ENCODE assay signal across 9 cellular contexts in the genomic region with DNA sequence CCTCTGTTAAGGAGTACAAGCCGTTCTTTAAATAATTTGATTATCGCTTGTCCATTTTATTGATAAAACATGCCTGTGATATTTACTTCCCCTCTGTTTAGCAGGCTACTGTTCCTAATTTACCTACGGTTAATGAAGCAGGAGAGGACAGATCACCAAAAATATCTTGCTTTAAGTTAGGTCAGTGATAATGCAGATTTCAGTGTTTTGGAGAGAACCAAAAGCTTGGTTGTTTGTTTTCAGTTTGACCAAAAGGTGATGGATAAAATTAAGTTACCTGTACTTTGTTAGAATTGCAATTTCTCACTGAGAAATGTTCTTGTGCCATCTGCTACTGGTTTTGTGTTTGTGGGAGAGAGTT. TPM values are rescaled to one million over a fixed set of nuclear protein-coding genes. Genes with fewer than 3 reads are reported as not detected.
A peak's percentile ranks its signal among the peaks of the same experiment; 100 is the strongest.
DNase-seq lines count a peak whose midpoint lies in the region; ATAC-seq, FAIRE-seq and TF ChIP-seq lines count a peak whose summit lies in the region.
"Had no signal": no experiment of that assay in that cellular context is flagged by ENCODE, and none has a peak within 500 bp of the region (broad histone marks: within the 10 kb centered on the region; RNA-seq: fewer than 3 reads in every experiment).

No MANE protein-coding gene starts in this region.

- H3K23ac ChIP-seq in mesenchymal stem cell (ENCODE audit: low read length in 2 of 2) = no peak overlapping the region

- peak overlapping the region; percentile 81 for H3K4me3 ChIP-seq in HAP-1
- H3K4me3 ChIP-seq in K562 = peak overlapping the region; percentile 75
- H3K4me3 ChIP-seq in mesenchymal stem cell (ENCODE audit: insufficient read depth in 1 of 2, low read depth in 1 of 2, low read length in 2 of 2) = peak overlapping the region in 1 of 2 experiments; percentile 94

- DNase-seq in HAP-1 (ENCODE audit: low spot score in 2 of 2) = no peak
- no peak for DNase-seq in K562 (ENCODE audit: extremely low read depth in 1 of 4, low spot score in 3 of 4)
- DNase-seq in mesenchymal stem cell = no peak
- no peak for DNase-seq in NCI-H2107 treated with DMSO at 0.1 percent for 48 hours (lab: John Stamatoyannopoulos, UW; ENCODE audit: unreplicated experiment)
- DNase-seq in GOT3 (lab: John Stamatoyannopoulos, UW) = no peak
- DNase-seq in GM12892 (ENCODE audit: insufficient read length) = no peak

- TSS peak; percentile 61 for BruUV-seq in K562 (replicated peaks; lab: Mats Ljungman, UMichigan)

- no peak overlapping the region for H2AK5ac ChIP-seq in mesenchymal stem cell (ENCODE audit: low read length, severe bottlenecking)

- H4K91ac ChIP-seq in mesenchymal stem cell (ENCODE audit: low read length) = no peak overlapping the region

- H3K4me1 ChIP-seq in HAP-1 = peaks cover 22% of the 10 kb centered on the region
- H3K4me1 ChIP-seq in K562 (replicated peaks in 1 of 2; ENCODE audit: control insufficient read depth in 2 of 2, insufficient read depth in 2 of 2, low read length in 2 of 2) = peaks cover 12 to 25% of the 10 kb centered on the region in 2 experiments; a peak in 3 of 5 replicates
- H3K4me1 ChIP-seq in mesenchymal stem cell (ENCODE audit: control insufficient read depth, insufficient read depth, low read depth, low read length) = peaks cover 8% of the 10 kb centered on the region

- 1% methylated on average over 3 of the region's 3 CpGs for WGBS in K562 (ENCODE audit: insufficient coverage, low coverage, missing lambda C conversion rate)
- WGBS in mesenchymal stem cell = 46% methylated on average over 2 of the region's 3 CpGs

- no peak for TF ChIP-seq EP300 in K562 (IDR thresholded peaks at IDR 0.05; ENCODE audit: low read length)

- no peak for ATAC-seq in K562
- ATAC-seq in HG03342 (IDR thresholded peaks at IDR 0.05; ENCODE audit: unreplicated experiment) = no peak

- H2AFZ ChIP-seq in K562 (ENCODE audit: low read depth, low read length) = peak overlapping the region; percentile 85
- no peak overlapping the region for H2AFZ ChIP-seq in mesenchymal stem cell (ENCODE audit: low read depth, low read length)

- peak overlapping the region; percentile 99 for H3K4me2 ChIP-seq in K562 (ENCODE audit: insufficient read depth, low read length)
- H3K4me2 ChIP-seq in mesenchymal stem cell (ENCODE audit: low read length, poor library complexity, severe bottlenecking) = peak overlapping the region; percentile 79

- peak overlapping the region in 1 of 2 experiments; percentile 96; a peak in 3 of 4 replicates for H3K9ac ChIP-seq in K562 (ENCODE audit: insufficient read depth in 1 of 2, low read depth in 2 of 2, low read length in 2 of 2)
- peak overlapping the region; percentile 96 for H3K9ac ChIP-seq in mesenchymal stem cell (ENCODE audit: low read length)

- H3K27me3 ChIP-seq in HAP-1 (ENCODE audit: low read depth) = no peaks in the 10 kb centered on the region
- H3K27me3 ChIP-seq in K562 (ENCODE audit: control insufficient read depth in 2 of 2, insufficient read depth in 2 of 2, low read length in 2 of 2) = no peaks in the 10 kb centered on the region
- no peaks in the 10 kb centered on the region for H3K27me3 ChIP-seq in mesenchymal stem cell (ENCODE audit: control insufficient read depth in 1 of 2, insufficient read depth in 1 of 2, low read length in 2 of 2)

- no peak overlapping the region for H3K4ac ChIP-seq in mesenchymal stem cell (ENCODE audit: low read depth in 1 of 2, low read length in 2 of 2)

- peak overlapping the region in 1 of 2 experiments; percentile 57 for H3K14ac ChIP-seq in mesenchymal stem cell (ENCODE audit: low read length in 2 of 2)

- intact Hi-C loops in K562 (cut with micrococcal nuclease) = loop anchor here (5.0 kb wide), 1 partner anchor 54 kb away; no protein-coding TSS in a partner anchor

- TF ChIP-seq CTCF in 22Rv1 (IDR thresholded peaks at IDR 0.05) = no peak
- no peak for TF ChIP-seq CTCF in K562 (IDR thresholded peaks at IDR 0.05 in 2 of 3, conservative IDR thresholded peaks at IDR 0.05 in 1 of 3; ENCODE audit: insufficient read depth in 2 of 3, low read depth in 1 of 3, low read length in 3 of 3)

- no peak overlapping the region for H2BK15ac ChIP-seq in mesenchymal stem cell (ENCODE audit: low read depth, poor library complexity, severe bottlenecking)

- H4K8ac ChIP-seq in mesenchymal stem cell (ENCODE audit: low read length) = no peak overlapping the region

- TF ChIP-seq RAD21 in K562 (CRISPR knock-in tag; conservative IDR thresholded peaks at IDR 0.05 in 1 of 2, IDR thresholded peaks at IDR 0.05 in 1 of 2) = no peak

- CTCF ChIA-PET in K562 (lab: Yijun Ruan, JAX; ENCODE audit: low intra/inter-chr PET ratio) = no interaction called here

- peaks cover 53% of the 10 kb centered on the region for H3K79me2 ChIP-seq in K562 (ENCODE audit: control insufficient read depth, insufficient read depth, low read length)

- H3K9me1 ChIP-seq in K562 (ENCODE audit: control insufficient read depth, insufficient read depth, low read length) = no peaks in the 10 kb centered on the region

- no peak overlapping the region for H2BK5ac ChIP-seq in mesenchymal stem cell (ENCODE audit: low read depth, low read length, poor library complexity, severe bottlenecking)

- no peaks in the 10 kb centered on the region for H4K20me1 ChIP-seq in K562 (replicated peaks; ENCODE audit: control insufficient read depth, insufficient read depth, low read length)

- H3K9me3 ChIP-seq in HAP-1 (no peaks in the 10 kb centered on the region), K562 (replicated peaks; ENCODE audit: control insufficient read depth, insufficient read depth, low read depth, low read length) (no peaks in the 10 kb centered on the region), mesenchymal stem cell (ENCODE audit: control insufficient read depth, low read length) (no peaks in the 10 kb centered on the region)

- H3K36me3 ChIP-seq in HAP-1 (replicated peaks) = no peaks in the 10 kb centered on the region
- H3K36me3 ChIP-seq in K562 (ENCODE audit: control insufficient read depth, insufficient read depth, low read length) = peaks cover 6% of the 10 kb centered on the region; the same call in 1 of the 3 replicates
- no peaks in the 10 kb centered on the region for H3K36me3 ChIP-seq in mesenchymal stem cell (ENCODE audit: control insufficient read depth in 1 of 2, insufficient read depth in 2 of 2, low read depth in 1 of 2, low read length in 2 of 2)

- TF ChIP-seq POLR2A in K562 (conservative IDR thresholded peaks at IDR 0.05) (no peak), GM12892 (IDR thresholded peaks at IDR 0.05; ENCODE audit: low read depth, low read length) (no peak)

- H2BK12ac ChIP-seq in mesenchymal stem cell (ENCODE audit: low read length in 2 of 2) = no peak overlapping the region

- peak; percentile 70 for FAIRE-seq in K562 (lab: Jason Lieb, UNC)
- no peak for FAIRE-seq in GM12892 (lab: Jason Lieb, UNC)

- POLR2A ChIA-PET in K562 (lab: Yijun Ruan, JAX) = interaction anchor here (0.7 to 3.4 kb wide), 4 partner anchors 9 to 89 kb away, joined by 3 to 17 read pairs (median 3); no protein-coding TSS in a partner anchor

- in situ Hi-C loops in HAP-1 (cut with MboI; ENCODE audit: low sequenced_read_pairs) (loop anchor here (5.0 kb wide), 1 partner anchor 139 kb away; no protein-coding TSS in a partner anchor), K562 (cut with MboI) (no loop called here)

- H3K79me1 ChIP-seq in mesenchymal stem cell (replicated peaks; ENCODE audit: low read length, poor library complexity, severe bottlenecking) = peaks cover 1% of the 10 kb centered on the region

- H3K18ac ChIP-seq in mesenchymal stem cell (ENCODE audit: low read depth in 1 of 2, low read length in 2 of 2) = no peak overlapping the region

- H3K27ac ChIP-seq in 22Rv1 = peak overlapping the region; percentile 95
- peak overlapping the region; percentile 96 for H3K27ac ChIP-seq in K562 (ENCODE audit: extremely low read depth, low read depth, low read length)
- H3K27ac ChIP-seq in mesenchymal stem cell (ENCODE audit: low read length, poor library complexity, severe bottlenecking) = peak overlapping the region; percentile 32

- H2BK120ac ChIP-seq in mesenchymal stem cell (ENCODE audit: low read depth, low read length) = no peak overlapping the region

RNA-seq across cellular contexts. Expression of a gene that starts 1.0 kb away (rescaled TPM):
- 49.5 and 94.9 TPM in 2 replicates for total RNA-seq in K562 (2011; cell fraction: chromatin; rRNA removed; ENCODE audit: low replicate concordance)
- total RNA-seq in K562 (2011; cell fraction: nucleolus; rRNA removed) = 28.2 and 31.3 TPM in 2 replicates
- 38.9 and 51.6 TPM in 2 replicates for total RNA-seq in K562 (2011; cell fraction: nucleoplasm; rRNA removed)
- total RNA-seq in K562 (2014; rRNA removed) (9.7 and 12.5 TPM in 2 replicates), K562 (2014; rRNA removed; fragmentation: Illumina TruSeq; extraction: Trizol) (18.3 and 20.3 TPM in 2 replicates), K562 (2015; rRNA removed; fragmentation: Illumina TruSeq; extraction: Trizol) (17.8 and 17.9 TPM in 2 replicates), K562 (2021) (14.6 and 16.3 TPM in 2 replicates)
- polyA plus RNA-seq in K562 (2011; rRNA removed) (30.0 and 48.2 TPM in 2 replicates), K562 (2014; fragmentation: Illumina TruSeq; extraction: Trizol) (22.6 and 25.3 TPM in 2 replicates), K562 (2014; fragmentation: Nextera tagmentation; extraction: Ambion mirVana) (1 to 10 TPM; 5.4 to 8.7 TPM), K562 (2014; rRNA removed) (14.9 and 17.5 TPM in 2 replicates)
- polyA plus RNA-seq in K562 (2011; cell fraction: cytosol; rRNA removed) = 20.0 and 25.0 TPM in 2 replicates
- polyA plus RNA-seq in K562 (2011; cell fraction: nucleus; rRNA removed) = 17.1 and 18.6 TPM in 2 replicates
- 14.7 and 16.8 TPM in 2 replicates for polyA plus RNA-seq in K562 (2012)
- 41.3 and 51.6 TPM in 2 replicates for polyA minus RNA-seq in K562 (2011; rRNA and poly(A)+ RNA removed)
- polyA minus RNA-seq in K562 (2011; cell fraction: cytosol; rRNA and poly(A)+ RNA removed) = 15.9 and 27.9 TPM in 2 replicates
- polyA minus RNA-seq in K562 (2011; cell fraction: nucleus; rRNA and poly(A)+ RNA removed) = 12.3 and 24.8 TPM in 2 replicates
- polyA plus RNA-seq in mesenchymal stem cell (2013, experiment 1 of 2) = 42.1 TPM
- polyA plus RNA-seq in mesenchymal stem cell (2013, experiment 2 of 2) = 43.0 TPM
- polyA plus RNA-seq in GM12892 (2012; ENCODE audit: missing spikeins) = 36.1 TPM

RNA-seq across cellular contexts. Expression of a gene that starts 21.5 kb away (rescaled TPM):
- total RNA-seq in K562 (2011; cell fraction: chromatin; rRNA removed; ENCODE audit: low replicate concordance) = 2.1 and 4.9 TPM in 2 replicates
- total RNA-seq in K562 (2011; cell fraction: nucleolus; rRNA removed) = 2.0 and 2.3 TPM in 2 replicates
- 1.7 and 2.2 TPM in 2 replicates for total RNA-seq in K562 (2011; cell fraction: nucleoplasm; rRNA removed)
- 0.50 and 0.69 TPM in 2 replicates for total RNA-seq in K562 (2014; rRNA removed)
- total RNA-seq in K562 (2014; rRNA removed; fragmentation: Illumina TruSeq; extraction: Trizol) = 0.47 and 0.99 TPM in 2 replicates
- 0.40 and 0.45 TPM in 2 replicates for total RNA-seq in K562 (2015; rRNA removed; fragmentation: Illumina TruSeq; extraction: Trizol)
- 0.62 and 0.69 TPM in 2 replicates for total RNA-seq in K562 (2021)
- polyA plus RNA-seq in K562 (2011; rRNA removed) = 0.83 and 1.2 TPM in 2 replicates
- 0.80 and 0.89 TPM in 2 replicates for polyA plus RNA-seq in K562 (2011; cell fraction: cytosol; rRNA removed)
- 0.98 and 2.8 TPM in 2 replicates for polyA plus RNA-seq in K562 (2011; cell fraction: nucleus; rRNA removed)
- polyA plus RNA-seq in K562 (2012) = 0.30 and 0.51 TPM in 2 replicates
- 0.36 and 0.61 TPM in 2 replicates for polyA plus RNA-seq in K562 (2014; fragmentation: Illumina TruSeq; extraction: Trizol)
- under 1 TPM; 0.10 to 0.15 TPM for polyA plus RNA-seq in K562 (2014; fragmentation: Nextera tagmentation; extraction: Ambion mirVana)
- polyA plus RNA-seq in K562 (2014; rRNA removed) = 0.36 and 0.98 TPM in 2 replicates
- 0.57 and 0.84 TPM in 2 replicates for polyA minus RNA-seq in K562 (2011; rRNA and poly(A)+ RNA removed)
- polyA minus RNA-seq in K562 (2011; cell fraction: cytosol; rRNA and poly(A)+ RNA removed) = 0.73 and 0.95 TPM in 2 replicates
- 0.33 and 0.67 TPM in 2 replicates for polyA minus RNA-seq in K562 (2011; cell fraction: nucleus; rRNA and poly(A)+ RNA removed)
- polyA plus RNA-seq in mesenchymal stem cell (2013, experiment 1 of 2) = 1.6 TPM
- polyA plus RNA-seq in mesenchymal stem cell (2013, experiment 2 of 2) = 1.8 TPM
- 0.28 TPM for polyA plus RNA-seq in GM12892 (2012; ENCODE audit: missing spikeins)

RNA-seq across cellular contexts. Expression of a gene that starts 31.2 kb away (rescaled TPM):
- 0.77 and 1.9 TPM in 2 replicates for total RNA-seq in K562 (2011; cell fraction: chromatin; rRNA removed; ENCODE audit: low replicate concordance)
- 2.7 and 2.8 TPM in 2 replicates for total RNA-seq in K562 (2011; cell fraction: nucleolus; rRNA removed)
- total RNA-seq in K562 (2011; cell fraction: nucleoplasm; rRNA removed) = 1.3 and 1.9 TPM in 2 replicates
- total RNA-seq in K562 (2014; rRNA removed) = 2.0 and 2.1 TPM in 2 replicates
- 0.10 and 0.15 TPM in 2 replicates for total RNA-seq in K562 (2014; rRNA removed; fragmentation: Illumina TruSeq; extraction: Trizol)
- 0.14 and 0.23 TPM in 2 replicates for total RNA-seq in K562 (2015; rRNA removed; fragmentation: Illumina TruSeq; extraction: Trizol)
- total RNA-seq in K562 (2021) = 1.4 and 1.5 TPM in 2 replicates
- polyA plus RNA-seq in K562 (2011; rRNA removed) = 0.35 and 0.81 TPM in 2 replicates
- polyA plus RNA-seq in K562 (2011; cell fraction: cytosol; rRNA removed) = 0.75 and 1.8 TPM in 2 replicates
- 2.0 and 2.9 TPM in 2 replicates for polyA plus RNA-seq in K562 (2011; cell fraction: nucleus; rRNA removed)
- polyA plus RNA-seq in K562 (2012) = 0.64 and 1.00 TPM in 2 replicates
- polyA plus RNA-seq in K562 (2014; fragmentation: Illumina TruSeq; extraction: Trizol) = 0.31 and 0.61 TPM in 2 replicates
- polyA plus RNA-seq in K562 (2014; fragmentation: Nextera tagmentation; extraction: Ambion mirVana) = under 1 TPM; 0.08 to 0.10 TPM
- 1.2 and 1.3 TPM in 2 replicates for polyA plus RNA-seq in K562 (2014; rRNA removed)
- 0.18 TPM in 1 of 2 replicates, not detected in the other for polyA minus RNA-seq in K562 (2011; rRNA and poly(A)+ RNA removed)
- 0.38 and 1.0 TPM in 2 replicates for polyA minus RNA-seq in K562 (2011; cell fraction: cytosol; rRNA and poly(A)+ RNA removed)
- 0.94 and 1.00 TPM in 2 replicates for polyA minus RNA-seq in K562 (2011; cell fraction: nucleus; rRNA and poly(A)+ RNA removed)
- not detected for polyA plus RNA-seq in mesenchymal stem cell (2013, experiment 1 of 2)
- polyA plus RNA-seq in mesenchymal stem cell (2013, experiment 2 of 2) = not detected
- not detected for polyA plus RNA-seq in GM12892 (2012; ENCODE audit: missing spikeins)
- total RNA-seq: subcutaneous adipose tissue had no signal

RNA-seq across cellular contexts. Expression of a gene that starts 45.2 kb away (rescaled TPM):
- total RNA-seq in K562 (2011; cell fraction: chromatin; rRNA removed; ENCODE audit: low replicate concordance) = 116 and 289 TPM in 2 replicates
- 173 and 178 TPM in 2 replicates for total RNA-seq in K562 (2011; cell fraction: nucleolus; rRNA removed)
- 141 and 151 TPM in 2 replicates for total RNA-seq in K562 (2011; cell fraction: nucleoplasm; rRNA removed)
- total RNA-seq in K562 (2014; rRNA removed) (60.4 and 60.8 TPM in 2 replicates), K562 (2014; rRNA removed; fragmentation: Illumina TruSeq; extraction: Trizol) (39.0 and 56.5 TPM in 2 replicates), K562 (2015; rRNA removed; fragmentation: Illumina TruSeq; extraction: Trizol) (59.2 and 59.8 TPM in 2 replicates), K562 (2021) (72.9 and 83.0 TPM in 2 replicates)
- polyA plus RNA-seq in K562 (2011; rRNA removed) (46.4 and 61.0 TPM in 2 replicates), K562 (2014; fragmentation: Illumina TruSeq; extraction: Trizol) (171 and 183 TPM in 2 replicates), K562 (2014; fragmentation: Nextera tagmentation; extraction: Ambion mirVana) (10 to 100 TPM; 52.1 to 53.7 TPM), K562 (2014; rRNA removed) (101 and 112 TPM in 2 replicates)
- 34.7 and 45.0 TPM in 2 replicates for polyA plus RNA-seq in K562 (2011; cell fraction: cytosol; rRNA removed)
- polyA plus RNA-seq in K562 (2011; cell fraction: nucleus; rRNA removed) = 167 and 238 TPM in 2 replicates
- 67.5 and 72.2 TPM in 2 replicates for polyA plus RNA-seq in K562 (2012)
- 26.0 and 27.1 TPM in 2 replicates for polyA minus RNA-seq in K562 (2011; rRNA and poly(A)+ RNA removed)
- 28.1 and 36.8 TPM in 2 replicates for polyA minus RNA-seq in K562 (2011; cell fraction: cytosol; rRNA and poly(A)+ RNA removed)
- polyA minus RNA-seq in K562 (2011; cell fraction: nucleus; rRNA and poly(A)+ RNA removed) = 70.8 and 123 TPM in 2 replicates
- 7.5 TPM for polyA plus RNA-seq in mesenchymal stem cell (2013, experiment 1 of 2)
- 6.9 TPM for polyA plus RNA-seq in mesenchymal stem cell (2013, experiment 2 of 2)
- 21.9 TPM for polyA plus RNA-seq in GM12892 (2012; ENCODE audit: missing spikeins)

Comparison
In these comparisons a context has a peak if more than half of its experiments do, and no peak if none do; other contexts are left out.
1. H3K27ac ChIP-seq: peak in every context shown above with its lines; median percentile 96 in K562; 95 in 22Rv1; 32 in mesenchymal stem cell.